ENCODE assay signal across 20 cellular contexts in genomic region chr1:8377382-8377928, GRCh38. TPM values are rescaled to one million over a fixed set of nuclear protein-coding genes. Genes with fewer than 3 reads are reported as not detected.
DNase-seq lines count a peak whose midpoint lies in the region; TF ChIP-seq lines count a peak whose summit lies in the region.
"Had no signal": no experiment of that assay in that cellular context is flagged by ENCODE, and none has a peak within 500 bp of the region (broad histone marks: within the 10 kb centered on the region; RNA-seq: fewer than 3 reads in every experiment).

No MANE protein-coding gene starts in this region.

- intact Hi-C loops in A673 (cut with micrococcal nuclease; ENCODE audit: unreplicated experiment) (loop anchor here (10.0 kb wide), 1 partner anchor 327 kb away; no protein-coding TSS in a partner anchor), esophagus muscularis mucosa (cut with DNase I) (no loop called here)

- no peaks in the 10 kb centered on the region for H3K27me3 ChIP-seq in A673 (replicated peaks; ENCODE audit: insufficient read depth, low read depth, low read length, poor library complexity)
- H3K27me3 ChIP-seq in esophagus muscularis mucosa, result no peaks in the 10 kb centered on the region
- H3K27me3 ChIP-seq in rectal smooth muscle tissue (ENCODE audit: control insufficient read depth, insufficient read depth, low read length), result no peaks in the 10 kb centered on the region
- H3K27me3 ChIP-seq: dorsolateral prefrontal cortex, upper lobe of right lung had no signal

- H3K4me3 ChIP-seq in A673 (ENCODE audit: low read depth, low read length, poor library complexity, severe bottlenecking), result no peak overlapping the region
- H3K4me3 ChIP-seq in esophagus muscularis mucosa, result peak overlapping the region in 2 of 4 donors; percentile 6 to 28
- no peak overlapping the region for H3K4me3 ChIP-seq in rectal smooth muscle tissue (ENCODE audit: low read length)
- H3K4me3 ChIP-seq: dorsolateral prefrontal cortex, upper lobe of right lung had no signal

- POLR2A ChIA-PET in A673 (lab: Charles Lee; ENCODE audit: low non-redundant PET), result interaction anchor here (0.7 kb wide), 1 partner anchor 19 kb away, joined by 3 read pairs; no protein-coding TSS in a partner anchor
- POLR2A ChIA-PET in HEK293T (lab: Yijun Ruan, JAX), result no interaction called here

- no peak for DNase-seq in A673 (ENCODE audit: low spot score)
- no peak for DNase-seq in HEK293T (ENCODE audit: extremely low spot score)
- no peak for DNase-seq in esophagus muscularis mucosa (ENCODE audit: extremely low spot score)
- DNase-seq in GOT3 (lab: John Stamatoyannopoulos, UW), result no peak
- DNase-seq in NCI-H2081 treated with DMSO at 0.1 percent for 48 hours (lab: John Stamatoyannopoulos, UW), result no peak
- no peak for DNase-seq in KBM-7
- DNase-seq: activated CD4-positive, alpha-beta T cell treated with anti-CD3 and anti-CD28 coated beads, Interleukin-2, amount 50 U/mL, for 48 hours; activated naive CD4-positive, alpha-beta T cell treated with anti-CD3 and anti-CD28 coated beads, Interleukin-2, amount 10 ng/mL, durations not matched to agents 7 days and 5 days; activated T-cell treated with anti-CD3 and anti-CD28 coated beads, Interleukin-2, amount 50 U/mL, for 1 hour; dorsolateral prefrontal cortex; mammary epithelial cell; MM.1S; naive thymus-derived CD4-positive, alpha-beta T cell; NCI-H1694; NCI-H446; stimulated activated CD4-positive, alpha-beta T cell treated with anti-CD3 and anti-CD28 coated beads, Interleukin-15, amount 100 ng/mL, for 24 hours; upper lobe of right lung had no signal

- H3K27ac ChIP-seq in A673 (ENCODE audit: low read depth, low read length, poor library complexity, severe bottlenecking) (peak overlapping the region; percentile 63), esophagus muscularis mucosa (replicated peaks in 1 of 4) (peak overlapping the region; percentile 91 to 95 (median 93)), rectal smooth muscle tissue (ENCODE audit: low read depth, low read length) (peak overlapping the region; percentile 28)
- H3K27ac ChIP-seq: RWPE1 had no signal

- H3K36me3 ChIP-seq in A673 (ENCODE audit: insufficient read depth, low read length, poor library complexity, severe bottlenecking) (peaks cover 6% of the 10 kb centered on the region), esophagus muscularis mucosa (peaks cover 0 to 8% (median 0%) of the 10 kb centered on the region in 4 donors), rectal smooth muscle tissue (ENCODE audit: control insufficient read depth, insufficient read depth, low read length) (peaks cover 6% of the 10 kb centered on the region)
- H3K36me3 ChIP-seq: upper lobe of right lung had no signal

- no peak for TF ChIP-seq EP300 in esophagus muscularis mucosa (IDR thresholded peaks at IDR 0.05)

- H3K9me3 ChIP-seq in A673 (ENCODE audit: low read depth, low read length, poor library complexity, severe bottlenecking) (no peaks in the 10 kb centered on the region), esophagus muscularis mucosa (no peaks in the 10 kb centered on the region)
- H3K9me3 ChIP-seq: upper lobe of right lung had no signal

- peaks cover 62% of the 10 kb centered on the region for H3K4me1 ChIP-seq in A673 (ENCODE audit: insufficient read depth, low read length, poor library complexity, severe bottlenecking)
- peaks cover 91 to 99% (median 98%) of the 10 kb centered on the region in 4 donors for H3K4me1 ChIP-seq in esophagus muscularis mucosa
- peaks cover 74% of the 10 kb centered on the region for H3K4me1 ChIP-seq in rectal smooth muscle tissue (ENCODE audit: control insufficient read depth, insufficient read depth, low read length)

- in situ Hi-C loops in KBM-7 (cut with MboI; ENCODE audit: low pct_unique_long_range_greater_than_20kb, low sequenced_read_pairs), result no loop called here

- whole genome bisulfite sequencing in esophagus muscularis mucosa, result 54% methylated on average over 17 of the region's 17 CpGs

- no TSS peak for BruUV-seq in A673 (replicated peaks; lab: Mats Ljungman, UMichigan)

- no peak overlapping the region for H3K9ac ChIP-seq in rectal smooth muscle tissue (ENCODE audit: low read length)

- TF ChIP-seq CTCF in A673 (conservative IDR thresholded peaks at IDR 0.05; ENCODE audit: low read depth, low read length), result no peak
- no peak for TF ChIP-seq CTCF in esophagus muscularis mucosa (IDR thresholded peaks at IDR 0.05)

- CTCF ChIA-PET in A673 (lab: Charles Lee) (no interaction called here), HEK293T (lab: Yijun Ruan, JAX) (interaction anchor here (1.3 kb wide), 1 partner anchor 349 kb away, joined by 4 read pairs; no protein-coding TSS in a partner anchor)

- TF ChIP-seq POLR2A in esophagus muscularis mucosa (IDR thresholded peaks at IDR 0.05; ENCODE audit: low read depth), result no peak

TF ChIP-seq in HEK293T, 16 proteins besides CTCF, POLR2A, EP300 and RAD21:
- TF ChIP-seq PKNOX1 (IDR thresholded peaks at IDR 0.05), result peak; percentile 72
- no peak for TF ChIP-seq TARDBP (IDR thresholded peaks at IDR 0.05)
TF ChIP-seq in HEK293T: peak in this region for 1.

RNA-seq across cellular contexts. Expression of gene SLC45A1, which starts 59.5 kb away (rescaled TPM):
- total RNA-seq in A673 (2021) (0.52 and 0.82 TPM in 2 replicates), esophagus muscularis mucosa (10 to 100 TPM in 2 of 4 donors, 1 to 10 TPM in 2; 6.8 to 17.5 (median 10.7) TPM)
- total RNA-seq: HepG2 had no signal

Comparison
In these comparisons a context has a peak if more than half of its experiments do, and no peak if none do; other contexts are left out.
1. H3K27ac ChIP-seq: peak in every context shown above with its lines; median percentile 93 in esophagus muscularis mucosa; 63 in A673; 28 in rectal smooth muscle tissue.